In the genomic region with DNA sequence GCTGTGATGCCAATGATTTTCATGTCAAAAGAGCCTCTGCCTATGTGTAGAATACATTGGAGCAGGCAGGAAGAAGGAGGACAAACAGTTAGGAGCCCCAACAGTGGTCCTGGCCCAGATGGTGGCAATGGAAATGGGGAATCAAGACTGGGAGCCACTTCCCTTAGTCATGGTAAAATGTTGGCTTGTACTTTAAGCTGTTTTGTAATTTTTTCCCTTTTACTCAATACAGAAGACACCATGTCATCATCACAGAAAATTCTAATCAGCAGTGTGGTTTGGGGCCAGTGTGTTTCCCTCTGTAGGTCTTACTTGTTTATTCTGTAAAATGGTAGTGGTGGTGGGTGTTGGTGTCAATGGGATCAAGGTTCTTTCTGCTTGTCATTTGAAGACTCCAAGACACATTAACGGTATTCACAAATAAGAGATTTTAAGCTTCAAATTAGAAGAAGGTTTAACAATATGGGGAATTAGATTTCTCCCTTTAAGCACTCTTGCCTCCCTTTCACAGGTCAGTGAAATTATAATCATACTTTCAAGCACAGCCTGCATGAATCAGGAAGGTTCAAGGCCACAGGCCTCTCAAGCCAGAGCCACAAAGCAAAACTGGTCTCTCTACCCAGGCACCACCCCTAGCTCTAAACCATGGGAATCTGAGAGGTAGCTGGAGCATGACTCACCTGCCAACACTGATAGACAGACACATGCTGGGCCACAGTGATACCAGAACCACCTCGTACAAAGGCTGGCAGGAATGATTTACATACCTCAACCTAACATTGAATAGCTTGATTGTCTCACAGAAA, we compare ENCODE assay signal across 1 cellular context.
TF ChIP-seq lines count a peak whose summit lies in the region.

No MANE protein-coding gene starts in this region.

TF ChIP-seq in IMR-90, 13 proteins besides CTCF, POLR2A, EP300 and RAD21 (continued from another document):
- TF ChIP-seq ELK1 (IDR thresholded peaks at IDR 0.05; ENCODE audit: borderline replicate concordance, low read depth, low read length) = no peak
TF ChIP-seq in IMR-90: peak in this region for 0.
